Comparison of ENCODE assay signal across 21 cellular contexts in the genomic region with DNA sequence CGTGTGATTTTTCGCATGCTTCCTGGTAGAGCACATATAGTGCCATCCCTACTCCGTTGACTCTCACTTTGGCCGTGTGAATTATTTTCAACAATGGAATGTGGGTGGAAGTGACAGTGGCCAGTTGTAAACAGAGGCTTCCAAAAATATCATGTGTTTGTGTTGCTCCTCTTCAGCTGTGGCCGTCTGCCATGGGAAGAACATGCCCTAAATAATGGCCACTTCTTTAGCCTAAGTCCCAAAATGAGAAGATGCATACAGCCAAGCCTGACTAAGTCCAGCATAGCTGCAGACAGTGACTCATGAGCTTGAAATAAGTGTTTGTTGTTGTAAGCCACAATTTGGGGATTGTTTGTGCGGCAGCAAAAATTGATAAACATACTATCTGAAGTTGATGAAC. TPM values are rescaled to one million over a fixed set of nuclear protein-coding genes. Genes with fewer than 3 reads are reported as not detected.
DNase-seq lines count a peak whose midpoint lies in the region; ATAC-seq, FAIRE-seq and TF ChIP-seq lines count a peak whose summit lies in the region.
"Had no signal": no experiment of that assay in that cellular context is flagged by ENCODE, and none has a peak within 500 bp of the region (broad histone marks: within the 10 kb centered on the region; RNA-seq: fewer than 3 reads in every experiment).

No MANE protein-coding gene starts in this region.

- no peak overlapping the region for H2BK5ac ChIP-seq in H1 (ENCODE audit: low read depth, low read length)

- no peak overlapping the region for H4K91ac ChIP-seq in H1 (replicated peaks; ENCODE audit: insufficient read length, low read length)

- H2BK15ac ChIP-seq in H1 (ENCODE audit: low read length): no peak overlapping the region

- DNase-seq in Right ventricle myocardium superior (no peak), cardiac septum (ENCODE audit: low spot score) (no peak), H1 (ENCODE audit: low read depth in 1 of 2, low spot score in 2 of 2) (no peak), iris pigment epithelial cell (ENCODE audit: low read depth) (peak; percentile 31), NCI-H2107 treated with DMSO at 0.1 percent for 48 hours (lab: John Stamatoyannopoulos, UW; ENCODE audit: unreplicated experiment) (no peak), kidney glomerular epithelial cell (lab: John Stamatoyannopoulos, UW) (no peak), mesenteric fat pad (ENCODE audit: low spot score) (no peak)
- DNase-seq: activated CD8-positive, alpha-beta memory T cell treated with anti-CD3 and anti-CD28 coated beads, Interleukin-2, amount 50 U/mL, for 48 hours; activated effector memory CD4-positive, alpha-beta T cell treated with Interleukin-2 at 50 U/mL for 16 hours; activated naive CD8-positive, alpha-beta T cell treated with anti-CD3 and anti-CD28 coated beads, Interleukin-2, amount 10 ng/mL, durations not matched to agents 7 days and 5 days; DMS79; hippocampal formation; lower lobe of right lung; NCI-H69; stimulated activated CD4-positive, alpha-beta T cell treated with anti-CD3 and anti-CD28 coated beads, Interleukin-2, amount 100 ng/mL, for 48 hours; stimulated activated naive CD8-positive, alpha-beta T cell treated with anti-CD3 and anti-CD28 coated beads, Interleukin-15, Interleukin-2, amounts not matched to agents 100 U/mL and 50 U/mL, for 24 hours; T-helper 9 cell had no signal

- H2AFZ ChIP-seq in H1 (ENCODE audit: low read length): no peak overlapping the region

- peak; percentile 80 for ATAC-seq in Right ventricle myocardium superior (ENCODE audit: poor library complexity)
- no peak for ATAC-seq in HG02610 (IDR thresholded peaks at IDR 0.05; ENCODE audit: unreplicated experiment)
- ATAC-seq: lower lobe of right lung; stimulated activated naive CD8-positive, alpha-beta T cell treated with anti-CD3 and anti-CD28 coated beads, Interleukin-15, Interleukin-2, amounts not matched to agents 100 U/mL and 50 U/mL, for 24 hours had no signal

- H3K9me3 ChIP-seq in H1 (ENCODE audit: insufficient read depth in 2 of 2, low read depth in 1 of 2, low read length in 1 of 2): no peaks in the 10 kb centered on the region; a peak in 3 of 4 replicates
- H3K9me3 ChIP-seq: lower lobe of right lung had no signal

- no peak for TF ChIP-seq POLR2A in H1 (IDR thresholded peaks at IDR 0.05; ENCODE audit: control extremely low read depth in 1 of 2, low read depth in 2 of 2, low read length in 2 of 2)

- H3K4ac ChIP-seq in H1 (replicated peaks; ENCODE audit: insufficient read length, low read depth, low read length): no peak overlapping the region

- no peak overlapping the region for H3K9ac ChIP-seq in H1 (replicated peaks in 1 of 4; ENCODE audit: extremely low read depth in 1 of 4, low read depth in 3 of 4, low read length in 3 of 4)

- CTCF ChIA-PET in H1 (lab: Charles Lee; ENCODE audit: partially characterized antibody): no interaction called here

- H3K23me2 ChIP-seq in H1 (ENCODE audit: low read depth, low read length): no peaks in the 10 kb centered on the region

- no peak overlapping the region for H3K4me3 ChIP-seq in H1 (ENCODE audit: extremely low read depth in 1 of 4, insufficient read depth in 2 of 4, low read depth in 3 of 4, low read length in 4 of 4)
- H3K4me3 ChIP-seq: coronary artery, lower lobe of right lung had no signal

- no peak overlapping the region for H4K5ac ChIP-seq in H1 (ENCODE audit: insufficient read length, low read depth, low read length)

- no peak overlapping the region for H2AK5ac ChIP-seq in H1 (ENCODE audit: low read depth, low read length)

- intact Hi-C loops in Right ventricle myocardium superior (cut with DNase I) (loop anchor here (10.0 kb wide), 1 partner anchor 48 kb away; no protein-coding TSS in a partner anchor), cardiac septum (cut with DNase I) (no loop called here)

- no peak for TF ChIP-seq CTCF in H1 (IDR thresholded peaks at IDR 0.05; ENCODE audit: control extremely low read depth in 1 of 3, insufficient read depth in 1 of 3, low read depth in 1 of 3, low read length in 3 of 3)

- FAIRE-seq in H1 (lab: Jason Lieb, UNC): no peak
- FAIRE-seq: islet of Langerhans had no signal

- no peaks in the 10 kb centered on the region for H3K4me1 ChIP-seq in H1 (replicated peaks in 1 of 4; ENCODE audit: control insufficient read depth in 3 of 4, insufficient read depth in 4 of 4, low read length in 3 of 4)
- H3K4me1 ChIP-seq: lower lobe of right lung had no signal

- no peak overlapping the region for H3K4me2 ChIP-seq in H1 (ENCODE audit: insufficient read depth in 1 of 2, low read depth in 2 of 2, low read length in 2 of 2)

- no peak overlapping the region for H4K8ac ChIP-seq in H1 (ENCODE audit: extremely low read depth, insufficient read depth, low read length)

- 73% methylated on average over 6 of the region's 6 CpGs; no CpG with 5 or more reads in 1 of the 2 experiments for WGBS in H1 (ENCODE audit: extremely low coverage in 1 of 2, insufficient coverage in 1 of 2, insufficient read length in 1 of 2, insufficient replicate concordance in 2 of 2, low coverage in 1 of 2, low lambda C conversion rate in 2 of 2, missing lambda C conversion rate in 1 of 2), 2 experiments

- no peak overlapping the region for H3K23ac ChIP-seq in H1 (ENCODE audit: insufficient read length)

- H3K18ac ChIP-seq in H1 (ENCODE audit: extremely low read depth, low read length): no peak overlapping the region

- H3K14ac ChIP-seq in H1 (ENCODE audit: insufficient read length): no peak overlapping the region

- H2BK12ac ChIP-seq in H1 (ENCODE audit: low read depth, low read length): no peak overlapping the region

- H3K36me3 ChIP-seq in H1 (ENCODE audit: control insufficient read depth in 2 of 4, insufficient read depth in 4 of 4, low read length in 3 of 4): no peaks in the 10 kb centered on the region
- H3K36me3 ChIP-seq: lower lobe of right lung had no signal

- TF ChIP-seq RAD21 in H1 (IDR thresholded peaks at IDR 0.05 in 1 of 2, conservative IDR thresholded peaks at IDR 0.05 in 1 of 2; ENCODE audit: low read depth in 2 of 2, low read length in 2 of 2): no peak

- POLR2A ChIA-PET in H1 (lab: Charles Lee; ENCODE audit: partially characterized antibody): interaction anchor here (0.7 to 1.1 kb wide), 2 partner anchors 9 to 20 kb away, joined by 3 read pairs; no protein-coding TSS in a partner anchor

- H4K20me1 ChIP-seq in H1 (replicated peaks in 1 of 2; ENCODE audit: control insufficient read depth in 1 of 2, insufficient read depth in 2 of 2, low read length in 2 of 2): no peaks in the 10 kb centered on the region

- TF ChIP-seq EP300 in H1 (IDR thresholded peaks at IDR 0.05; ENCODE audit: borderline replicate concordance in 1 of 2, low read depth in 2 of 2, low read length in 2 of 2): no peak

- no peak overlapping the region for H3K27ac ChIP-seq in H1 (ENCODE audit: low read depth, low read length)
- H3K27ac ChIP-seq: coronary artery, HL-60, lower lobe of right lung had no signal

- 0 out of 2 replicates have a peak overlapping the region, but pooled peaks have one; percentile 41 for H2BK20ac ChIP-seq in H1 (ENCODE audit: low read length)

- H3K27me3 ChIP-seq in H1 (replicated peaks in 1 of 4; ENCODE audit: control insufficient read depth in 3 of 4, extremely low read depth in 1 of 4, insufficient read depth in 3 of 4, low read length in 3 of 4): peaks cover 0 to 2% (median 0%) of the 10 kb centered on the region in 4 experiments; a peak in 1 of 7 replicates

- H3K56ac ChIP-seq in H1 (replicated peaks; ENCODE audit: insufficient read length, low read depth, low read length): peak overlapping the region; percentile 25

- no peaks in the 10 kb centered on the region; the same call in 1 of the 2 replicates for H3K79me1 ChIP-seq in H1 (ENCODE audit: low read depth, low read length)

- no peaks in the 10 kb centered on the region for H3K79me2 ChIP-seq in H1 (ENCODE audit: control insufficient read depth in 1 of 2, insufficient read depth in 2 of 2, low read length in 2 of 2)

- H2BK120ac ChIP-seq in H1 (replicated peaks; ENCODE audit: low read depth, low read length): no peak overlapping the region

TF ChIP-seq in H1, 55 proteins besides CTCF, POLR2A, EP300 and RAD21:
- no peak for TF ChIP-seq NANOG (IDR thresholded peaks at IDR 0.05; ENCODE audit: insufficient read depth, low read depth, low read length, poor library complexity, severe bottlenecking)
- no peak for TF ChIP-seq CBX5 (IDR thresholded peaks at IDR 0.05; ENCODE audit: low read depth, low read length)
- TF ChIP-seq SIN3A (conservative IDR thresholded peaks at IDR 0.05 in 1 of 2, IDR thresholded peaks at IDR 0.05 in 1 of 2; ENCODE audit: low read depth in 1 of 2, low read length in 2 of 2): no peak
- TF ChIP-seq MAFK (IDR thresholded peaks at IDR 0.05; ENCODE audit: low read depth, low read length): no peak
- TF ChIP-seq TAF7 (optimal IDR thresholded peaks at IDR 0.05; ENCODE audit: borderline replicate concordance, low read depth, low read length): no peak
- TF ChIP-seq KDM5A (IDR thresholded peaks at IDR 0.05; ENCODE audit: low read length): no peak
- TF ChIP-seq, protein P1, sequence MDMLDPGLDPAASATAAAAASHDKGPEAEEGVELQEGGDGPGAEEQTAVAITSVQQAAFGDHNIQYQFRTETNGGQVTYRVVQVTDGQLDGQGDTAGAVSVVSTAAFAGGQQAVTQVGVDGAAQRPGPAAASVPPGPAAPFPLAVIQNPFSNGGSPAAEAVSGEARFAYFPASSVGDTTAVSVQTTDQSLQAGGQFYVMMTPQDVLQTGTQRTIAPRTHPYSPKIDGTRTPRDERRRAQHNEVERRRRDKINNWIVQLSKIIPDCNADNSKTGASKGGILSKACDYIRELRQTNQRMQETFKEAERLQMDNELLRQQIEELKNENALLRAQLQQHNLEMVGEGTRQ (IDR thresholded peaks at IDR 0.05; ENCODE audit: low read length): no peak
- no peak for TF ChIP-seq RXRA (IDR thresholded peaks at IDR 0.05; ENCODE audit: insufficient read depth, low read depth, low read length)
- TF ChIP-seq CREB1 (IDR thresholded peaks at IDR 0.05): no peak
- no peak for TF ChIP-seq SAP30 (IDR thresholded peaks at IDR 0.05; ENCODE audit: insufficient read depth, insufficient replicate concordance, low read length)
- no peak for TF ChIP-seq SRF (IDR thresholded peaks at IDR 0.05; ENCODE audit: low read depth, low read length)

RNA-seq across cellular contexts. Expression of a gene that starts 8.9 kb away (rescaled TPM):
- total RNA-seq in Right ventricle myocardium superior (48.0 TPM), cardiac septum (46.6 TPM), mesenteric fat pad (79.0 TPM)
- total RNA-seq in H1 (2021; fragmentation: NEBNext Ultra II Directional; extraction: Animal tissue kit (Norgen Biotek cat#: 25700)): 93.0 and 101 TPM in 2 replicates
- 10.2 and 22.4 TPM in 2 replicates for polyA plus RNA-seq in H1 (2011; rRNA removed)
- 25.1 TPM for polyA plus RNA-seq in H1 (2011; cell fraction: cytosol; rRNA removed)
- 23.9 TPM for polyA plus RNA-seq in H1 (2011; cell fraction: nucleus; rRNA removed)
- polyA plus RNA-seq in H1 (2012, experiment 1 of 2): 34.2 to 64.5 TPM (median 42.5 TPM) in 4 replicates
- 3.8 TPM for polyA plus RNA-seq in H1 (2012, experiment 2 of 2)
- polyA plus RNA-seq in H1 (2013, experiment 1 of 2): 112 TPM
- 124 TPM for polyA plus RNA-seq in H1 (2013, experiment 2 of 2)
- 58.7 and 85.3 TPM in 2 replicates for polyA minus RNA-seq in H1 (2011; rRNA and poly(A)+ RNA removed)
- polyA minus RNA-seq in H1 (2011; cell fraction: cytosol; rRNA and poly(A)+ RNA removed): 25.8 TPM
- 68.9 TPM for polyA minus RNA-seq in H1 (2011; cell fraction: nucleus; rRNA and poly(A)+ RNA removed)
